ENCODE assay signal across 8 cellular contexts in the genomic region with DNA sequence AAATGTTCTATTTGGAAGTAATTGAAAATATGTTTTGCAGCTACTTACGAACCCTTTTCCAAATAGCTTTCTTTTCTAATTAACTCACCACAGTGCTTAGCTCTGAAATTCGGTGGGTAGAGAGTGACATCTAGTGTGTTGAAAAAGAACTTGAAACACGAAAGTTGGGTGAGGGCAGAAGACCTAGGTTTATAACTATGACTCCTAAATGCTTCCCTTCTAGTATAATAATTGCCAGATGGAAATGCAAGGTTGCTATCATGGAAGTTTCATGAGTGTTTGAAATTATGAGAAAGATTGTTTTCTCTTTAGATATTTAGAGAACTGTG.
DNase-seq lines count a peak whose midpoint lies in the region; ATAC-seq, FAIRE-seq and TF ChIP-seq lines count a peak whose summit lies in the region.

No MANE protein-coding gene starts in this region.

- no peaks in the 10 kb centered on the region for H3K36me3 Mint-ChIP-seq in astrocyte (ENCODE audit: low read depth, unreplicated experiment)

- H3K4me3 ChIP-seq in astrocyte (ENCODE audit: insufficient read depth, low read depth, low read length) (no peak overlapping the region), MG63 (no peak overlapping the region)

- no peak overlapping the region for H3K27ac ChIP-seq in astrocyte (ENCODE audit: low read depth, low read length)

- no peaks in the 10 kb centered on the region for H3K27me3 Mint-ChIP-seq in astrocyte (ENCODE audit: low read depth, unreplicated experiment)

- H3K9me3 ChIP-seq in astrocyte (ENCODE audit: insufficient read depth, low read depth, low read length), result no peaks in the 10 kb centered on the region
- H3K9me3 ChIP-seq in MG63, result no peaks in the 10 kb centered on the region

- no peaks in the 10 kb centered on the region for H3K27me3 ChIP-seq in astrocyte (ENCODE audit: insufficient read depth, low read length)
- no peaks in the 10 kb centered on the region for H3K27me3 ChIP-seq in MG63

- peaks cover 8% of the 10 kb centered on the region for H3K4me1 Mint-ChIP-seq in astrocyte (ENCODE audit: low read depth, unreplicated experiment)

- H4K20me1 ChIP-seq in astrocyte (ENCODE audit: insufficient read depth, low read length), result no peaks in the 10 kb centered on the region

- H3K4me3 Mint-ChIP-seq in astrocyte (ENCODE audit: unreplicated experiment), result no peak overlapping the region

- H3K27ac Mint-ChIP-seq in astrocyte (ENCODE audit: unreplicated experiment), result no peak overlapping the region

- H3K4me1 ChIP-seq in astrocyte (ENCODE audit: insufficient read depth, low read length), result peaks cover 6% of the 10 kb centered on the region

- DNase-seq in EH (ENCODE audit: low read depth) (peak; percentile 67), NCI-H2081 (lab: John Stamatoyannopoulos, UW) (peak; percentile 21 to 63), astrocyte (ENCODE audit: low read depth) (peak; percentile 38), inferior parietal cortex (ENCODE audit: extremely low spot score) (peak; percentile 79), MG63 (no peak)
- no peak for DNase-seq in activated CD4-positive, alpha-beta T cell treated with anti-CD3 and anti-CD28 coated beads for 4 hours

- H3K79me2 ChIP-seq in astrocyte (ENCODE audit: insufficient read depth, low read length), result no peaks in the 10 kb centered on the region

- H3K9ac ChIP-seq in astrocyte (ENCODE audit: low read length), result peak overlapping the region; percentile 56

- H3K4me2 ChIP-seq in astrocyte (ENCODE audit: low read length), result peak overlapping the region; percentile 47

- no peaks in the 10 kb centered on the region for H3K9me3 Mint-ChIP-seq in astrocyte (ENCODE audit: unreplicated experiment)

- FAIRE-seq in astrocyte (lab: Jason Lieb, UNC), result peak; percentile 26

- no peak overlapping the region for H2AFZ ChIP-seq in astrocyte (ENCODE audit: low read depth, low read length)

- H3K36me3 ChIP-seq in astrocyte (ENCODE audit: insufficient read depth, low read length) (no peaks in the 10 kb centered on the region), MG63 (no peaks in the 10 kb centered on the region)

- peak; percentile 75 for ATAC-seq in GM21786 (IDR thresholded peaks at IDR 0.05; ENCODE audit: unreplicated experiment)
- ATAC-seq in HG02970 (IDR thresholded peaks at IDR 0.05; ENCODE audit: low FRiP score, unreplicated experiment), result no peak

- peak; percentile 55 for TF ChIP-seq CTCF in astrocyte (IDR thresholded peaks at IDR 0.05; ENCODE audit: insufficient read depth, low read depth, low read length)

Comparison
In these comparisons a context has a peak if more than half of its experiments do, and no peak if none do; other contexts are left out.
1. DNase-seq: peak in EH (single experiment), NCI-H2081 (2 of 2), astrocyte (single experiment) and inferior parietal cortex (single experiment); none in MG63 (single experiment) and activated CD4-positive, alpha-beta T cell treated with anti-CD3 and anti-CD28 coated beads for 4 hours (0 of 2).